Comparison of ENCODE assay signal across 21 cellular contexts in genomic region chr21:42868196-42868595, GRCh38. TPM values are rescaled to one million over a fixed set of nuclear protein-coding genes. Genes with fewer than 3 reads are reported as not detected.
"Had no signal": no experiment of that assay in that cellular context is flagged by ENCODE, and none has a peak within 500 bp of the region (broad histone marks: within the 10 kb centered on the region; RNA-seq: fewer than 3 reads in every experiment).

No MANE protein-coding gene starts in this region.

- H3K27me3 Mint-ChIP-seq: activated B cell treated with CpG ODN at 0.5 μM for 24 hours; activated CD4-positive, alpha-beta T cell treated with anti-CD3 and anti-CD28 coated beads for 36 hours; activated naive CD8-positive, alpha-beta T cell treated with anti-CD3 and anti-CD28 coated beads, Interleukin-2, amount 10 ng/mL, durations not matched to agents 7 days and 5 days; T-cell had no signal

- H3K27ac Mint-ChIP-seq: activated B cell treated with CpG ODN at 0.5 μM for 24 hours; activated CD4-positive, alpha-beta T cell treated with anti-CD3 and anti-CD28 coated beads for 36 hours; activated naive CD8-positive, alpha-beta T cell treated with anti-CD3 and anti-CD28 coated beads, Interleukin-2, amount 10 ng/mL, durations not matched to agents 7 days and 5 days; T-cell had no signal

- H3K4me3 ChIP-seq: adrenal gland, SK-N-MC had no signal

- H3K9me3 Mint-ChIP-seq: activated B cell treated with CpG ODN at 0.5 μM for 24 hours; activated naive CD8-positive, alpha-beta T cell treated with anti-CD3 and anti-CD28 coated beads, Interleukin-2, amount 10 ng/mL, durations not matched to agents 7 days and 5 days; T-cell had no signal

- H3K9me3 ChIP-seq: adrenal gland had no signal

- H3K4me3 Mint-ChIP-seq: activated B cell treated with CpG ODN at 0.5 μM for 24 hours; activated CD4-positive, alpha-beta T cell treated with anti-CD3 and anti-CD28 coated beads for 36 hours; activated naive CD8-positive, alpha-beta T cell treated with anti-CD3 and anti-CD28 coated beads, Interleukin-2, amount 10 ng/mL, durations not matched to agents 7 days and 5 days; T-cell had no signal

- ATAC-seq: activated CD4-positive, alpha-beta T cell treated with anti-CD3 and anti-CD28 coated beads for 36 hours; T-cell had no signal

- H3K27me3 ChIP-seq: adrenal gland had no signal

- H3K27ac ChIP-seq: adrenal gland, SK-N-MC had no signal

- DNase-seq: activated B cell treated with CpG ODN at 0.5 μM for 24 hours; activated CD4-positive, alpha-beta T cell treated with anti-CD3 and anti-CD28 coated beads for 36 hours; activated CD4-positive, alpha-beta T cell treated with anti-CD3 and anti-CD28 coated beads, Interleukin-2, amount 50 U/mL, for 4 hours; activated naive CD4-positive, alpha-beta T cell treated with anti-CD3 and anti-CD28 coated beads, Interleukin-2, amount 50 U/mL, for 16 hours; activated naive CD8-positive, alpha-beta T cell treated with anti-CD3 and anti-CD28 coated beads, Interleukin-2, amount 10 ng/mL, durations not matched to agents 7 days and 5 days; activated T-cell treated with anti-CD3 and anti-CD28 coated beads for 4 hours; adrenal gland; anterior cingulate cortex; central memory CD4-positive, alpha-beta T cell; Karpas-422; NCI-H1048; NCI-H146; NCI-H187 treated with DMSO at 0.1 percent for 48 hours; NCI-H2081 treated with DMSO at 0.1 percent for 48 hours; NCI-H446; NCI-H524; T-cell; T-helper 2 cell; T1000 had no signal

- H3K4me1 ChIP-seq: adrenal gland had no signal

RNA-seq across cellular contexts. Expression of gene ERVH48-1, which starts 57.2 kb away (rescaled TPM):
- total RNA-seq: activated B cell treated with CpG ODN at 0.5 μM for 24 hours; activated CD8-positive, alpha-beta memory T cell treated with anti-CD3 and anti-CD28 coated beads for 36 hours; adrenal gland had no signal
- polyA plus RNA-seq: adrenal gland had no signal
